ENCODE assay signal across 1 cellular context in genomic region chr1:231050395-231050794, GRCh38.
TF ChIP-seq lines count a peak whose summit lies in the region.

No MANE protein-coding gene starts in this region.

TF ChIP-seq in K562, 482 proteins besides CTCF, POLR2A, EP300 and RAD21 (continued from another document and continues in another):
- TF ChIP-seq ILK (tag; IDR thresholded peaks at IDR 0.05; ENCODE audit: borderline replicate concordance, low read depth) (no peak), ZBTB12 (CRISPR knock-in tag; IDR thresholded peaks at IDR 0.05) (no peak), STAT5B (CRISPR knock-in tag; IDR thresholded peaks at IDR 0.05) (no peak), MIER1 (IDR thresholded peaks at IDR 0.05; ENCODE audit: low read depth) (no peak), ZC3H4 (CRISPR knock-in tag; IDR thresholded peaks at IDR 0.05; ENCODE audit: borderline replicate concordance) (no peak), NCOA4 (IDR thresholded peaks at IDR 0.05; ENCODE audit: partially characterized antibody) (no peak), ZNF347 (CRISPR knock-in tag; IDR thresholded peaks at IDR 0.05; ENCODE audit: low read depth) (no peak), E2F8 (IDR thresholded peaks at IDR 0.05; ENCODE audit: low read depth, partially characterized antibody) (no peak), UBTF (IDR thresholded peaks at IDR 0.05; ENCODE audit: borderline replicate concordance in 1 of 2, low read depth in 2 of 2, low read length in 2 of 2) (no peak), ZNF609 (CRISPR knock-in tag; IDR thresholded peaks at IDR 0.05; ENCODE audit: borderline replicate concordance) (no peak), OTX1 (CRISPR knock-in tag; IDR thresholded peaks at IDR 0.05) (no peak; the same call in 1 of the 2 replicates), COPS2 (conservative IDR thresholded peaks at IDR 0.05) (no peak), DMBX1 (CRISPR knock-in tag; IDR thresholded peaks at IDR 0.05; ENCODE audit: borderline replicate concordance) (no peak; the same call in 1 of the 2 replicates), ZNF445 (CRISPR knock-in tag; IDR thresholded peaks at IDR 0.05; ENCODE audit: low read depth) (no peak), ZBTB33 (CRISPR knock-in tag; IDR thresholded peaks at IDR 0.05) (no peak), SMARCC2 (IDR thresholded peaks at IDR 0.05; ENCODE audit: low read depth) (no peak), MAZ (CRISPR knock-in tag; conservative IDR thresholded peaks at IDR 0.05 in 1 of 2, IDR thresholded peaks at IDR 0.05 in 1 of 2) (0 out of 4 replicates have a peak, but pooled peaks of 1 of the 2 experiments have one; percentile 21), ZNF57 (CRISPR knock-in tag; IDR thresholded peaks at IDR 0.05) (no peak), HNRNPK (IDR thresholded peaks at IDR 0.05; ENCODE audit: low read depth, low read length, poor library complexity, severe bottlenecking) (no peak), RCOR1 (IDR thresholded peaks at IDR 0.05; ENCODE audit: borderline replicate concordance in 1 of 2, low read depth in 2 of 2, low read length in 2 of 2) (peak in 1 of 2 experiments; percentile 4; a peak in 1 of 4 replicates), SNAPC5 (CRISPR knock-in tag; IDR thresholded peaks at IDR 0.05) (no peak), RHOXF2B (CRISPR knock-in tag; conservative IDR thresholded peaks at IDR 0.05) (no peak), ZNF311 (CRISPR knock-in tag; IDR thresholded peaks at IDR 0.05) (no peak), KDM1A (IDR thresholded peaks at IDR 0.05) (no peak), CBX2 (IDR thresholded peaks at IDR 0.05; ENCODE audit: insufficient read depth, low read length, poor library complexity, severe bottlenecking) (no peak), HDAC1 (IDR thresholded peaks at IDR 0.05) (no peak), MEIS2 (IDR thresholded peaks at IDR 0.05; ENCODE audit: partially characterized antibody) (peak; percentile 58), ZNF764 (CRISPR knock-in tag; IDR thresholded peaks at IDR 0.05; ENCODE audit: low read depth) (no peak), TSC22D4 (tag; IDR thresholded peaks at IDR 0.05) (no peak), TOE1 (IDR thresholded peaks at IDR 0.05; ENCODE audit: borderline replicate concordance) (no peak), TOE1 (CRISPR knock-in tag; IDR thresholded peaks at IDR 0.05; ENCODE audit: borderline replicate concordance, low read depth) (no peak), SAFB2 (IDR thresholded peaks at IDR 0.05; ENCODE audit: borderline replicate concordance, low read depth, low read length, severe bottlenecking) (no peak), CTCFL (IDR thresholded peaks at IDR 0.05; ENCODE audit: borderline replicate concordance, insufficient read depth, low read depth, low read length, poor library complexity, severe bottlenecking) (no peak), CLOCK (CRISPR knock-in tag; IDR thresholded peaks at IDR 0.05; ENCODE audit: borderline replicate concordance) (no peak), ZNF282 (CRISPR knock-in tag; IDR thresholded peaks at IDR 0.05) (no peak), ZNF354B (CRISPR knock-in tag; IDR thresholded peaks at IDR 0.05) (no peak), CBFA2T3 (IDR thresholded peaks at IDR 0.05) (0 out of 2 replicates have a peak, but pooled peaks have one; percentile 12), ELK3 (CRISPR knock-in tag; IDR thresholded peaks at IDR 0.05) (no peak), TCF7 (IDR thresholded peaks at IDR 0.05; ENCODE audit: borderline replicate concordance) (no peak), XRCC5 (IDR thresholded peaks at IDR 0.05; ENCODE audit: low read depth, low read length) (no peak), YY1 (IDR thresholded peaks at IDR 0.05; ENCODE audit: borderline replicate concordance in 1 of 3, control insufficient read depth in 1 of 3, extremely low read depth in 1 of 3, insufficient read depth in 3 of 3, insufficient read length in 1 of 3, insufficient replicate concordance in 2 of 3, low read depth in 1 of 3, low read length in 2 of 3) (no peak)
